In genomic region chr11:10294289-10294953, GRCh38 we compare ENCODE assay signal across 8 cellular contexts. TPM values are rescaled to one million over a fixed set of nuclear protein-coding genes. Genes with fewer than 3 reads are reported as not detected.
DNase-seq lines count a peak whose midpoint lies in the region; ATAC-seq, FAIRE-seq and TF ChIP-seq lines count a peak whose summit lies in the region.

No MANE protein-coding gene starts in this region.

- no peak for TF ChIP-seq CTCF in A549 (IDR thresholded peaks at IDR 0.05)
- no peak for TF ChIP-seq CTCF in GM12875 (IDR thresholded peaks at IDR 0.05; ENCODE audit: borderline replicate concordance, insufficient read depth, low read depth, low read length)
- TF ChIP-seq CTCF in esophagus squamous epithelium (IDR thresholded peaks at IDR 0.05) = no peak

- 3% methylated on average over 34 of the region's 46 CpGs for whole genome bisulfite sequencing in A549 (ENCODE audit: missing lambda C conversion rate)
- WGBS in esophagus squamous epithelium, 2 donors = 0% methylated on average over 5 to 12 of the region's 46 CpGs

- peak; percentile 41 to 62 for DNase-seq in A549 (ENCODE audit: low read depth in 1 of 2, low spot score in 1 of 2)
- peak; percentile 63 for DNase-seq in SW480 (ENCODE audit: low spot score)
- no peak for DNase-seq in esophagus squamous epithelium (lab: John Stamatoyannopoulos, UW)
- no peak for DNase-seq in activated CD4-positive, CD25-positive, alpha-beta regulatory T cell treated with anti-CD3 and anti-CD28 coated beads, Interleukin-2, amount 50 U/mL, for 72 hours
- no peak for DNase-seq in NCI-H1694 treated with DMSO at 0.1 percent for 48 hours (lab: John Stamatoyannopoulos, UW)

- POLR2A ChIA-PET in A549 (lab: Yijun Ruan, JAX) = no interaction called here

- no peak for FAIRE-seq in A549 (lab: Jason Lieb, UNC)

- intact Hi-C loops in esophagus squamous epithelium (cut with DNase I) = no loop called here

- ATAC-seq in A549 = peak; percentile 35 to 60
- no peak for ATAC-seq in GM18873 (IDR thresholded peaks at IDR 0.05; ENCODE audit: low FRiP score, unreplicated experiment)

- CTCF ChIA-PET in A549 (lab: Yijun Ruan, JAX) = interaction anchor here (1.3 to 5.8 kb wide), 3 partner anchors 10 to 536 kb away, joined by 4 to 33 read pairs (median 11); partner anchors contain the start of gene ADM

- H3K36me3 ChIP-seq in esophagus squamous epithelium (no peaks in the 10 kb centered on the region), muscle layer of duodenum (ENCODE audit: control insufficient read depth in 1 of 2, insufficient read depth in 2 of 2, low read length in 2 of 2) (peaks cover 0 to 7% of the 10 kb centered on the region in 2 donors)

- H3K4me1 ChIP-seq in A549 (peaks cover 27% of the 10 kb centered on the region), esophagus squamous epithelium (peaks cover 11 to 54% (median 21%) of the 10 kb centered on the region in 3 donors), muscle layer of duodenum (ENCODE audit: control insufficient read depth in 1 of 2, insufficient read depth in 2 of 2, low read length in 2 of 2) (peaks cover 12 to 21% of the 10 kb centered on the region in 2 donors)

- H3K4me3 ChIP-seq in A549 (peak overlapping the region; percentile 75), GM12875 (ENCODE audit: low read depth, low read length) (peak overlapping the region; percentile 61), esophagus squamous epithelium (peak overlapping the region; percentile 78 to 100 (median 84)), muscle layer of duodenum (ENCODE audit: low read depth in 1 of 2, low read length in 2 of 2) (peak overlapping the region; percentile 78 to 81)

- no peak for TF ChIP-seq EP300 in A549 (IDR thresholded peaks at IDR 0.05)

- no peaks in the 10 kb centered on the region for H3K27me3 ChIP-seq in esophagus squamous epithelium
- no peaks in the 10 kb centered on the region for H3K27me3 ChIP-seq in muscle layer of duodenum (ENCODE audit: low read depth, low read length)

- H3K4me2 ChIP-seq in A549 = peak overlapping the region; percentile 82

- no peak; the same call in none of the 2 replicates for TF ChIP-seq POLR2A in A549 (IDR thresholded peaks at IDR 0.05; ENCODE audit: low read length)
- peak in 1 of 4 donors; percentile 5 for TF ChIP-seq POLR2A in esophagus squamous epithelium (IDR thresholded peaks at IDR 0.05)

- H3K9me3 ChIP-seq in A549 (no peaks in the 10 kb centered on the region), esophagus squamous epithelium (no peaks in the 10 kb centered on the region), muscle layer of duodenum (ENCODE audit: control insufficient read depth in 1 of 2, low read length in 2 of 2) (no peaks in the 10 kb centered on the region)

- peak overlapping the region; percentile 95 to 96 for H3K27ac ChIP-seq in A549
- H3K27ac ChIP-seq in esophagus squamous epithelium = peak overlapping the region; percentile 95 to 99 (median 96)
- H3K27ac ChIP-seq in muscle layer of duodenum (ENCODE audit: low read length) = peak overlapping the region; percentile 91

- TF ChIP-seq RAD21 in A549 (conservative IDR thresholded peaks at IDR 0.05 in 1 of 2, IDR thresholded peaks at IDR 0.05 in 1 of 2) = peak; percentile 1 to 8; a peak in 1 of 5 replicates

TF ChIP-seq in A549, 52 proteins besides CTCF, POLR2A, EP300 and RAD21 (continues in another document):
- no peak for TF ChIP-seq SMC3 (IDR thresholded peaks at IDR 0.05)
- peak; percentile 37 for TF ChIP-seq MAFK (IDR thresholded peaks at IDR 0.05; ENCODE audit: partially characterized antibody)
- TF ChIP-seq HEYL (CRISPR knock-in tag; IDR thresholded peaks at IDR 0.05) = no peak
- TF ChIP-seq RCOR1 (IDR thresholded peaks at IDR 0.05; ENCODE audit: low read depth, low read length) = no peak
- TF ChIP-seq CHD2 (IDR thresholded peaks at IDR 0.05; ENCODE audit: low read length, partially characterized antibody) = no peak
- no peak for TF ChIP-seq REST (IDR thresholded peaks at IDR 0.05)
- TF ChIP-seq RFX5 (IDR thresholded peaks at IDR 0.05) = no peak
- TF ChIP-seq ZSCAN20 (CRISPR knock-in tag; IDR thresholded peaks at IDR 0.05) = no peak
- no peak for TF ChIP-seq ZFP36 (IDR thresholded peaks at IDR 0.05; ENCODE audit: borderline replicate concordance, partially characterized antibody)
- no peak for TF ChIP-seq EHMT2 (IDR thresholded peaks at IDR 0.05; ENCODE audit: low read depth)
- TF ChIP-seq TP53 (CRISPR knock-in tag; IDR thresholded peaks at IDR 0.05) = no peak
- no peak for TF ChIP-seq HES2 (IDR thresholded peaks at IDR 0.05)
- peak; percentile 65; the same call in 1 of the 2 replicates for TF ChIP-seq E2F6 (IDR thresholded peaks at IDR 0.05; ENCODE audit: borderline replicate concordance, low read depth)
- peak; percentile 32; the same call in 1 of the 2 replicates for TF ChIP-seq ATOH8 (CRISPR knock-in tag; IDR thresholded peaks at IDR 0.05; ENCODE audit: low read depth)
- TF ChIP-seq ZC3H11A (IDR thresholded peaks at IDR 0.05) = no peak
- TF ChIP-seq TFCP2L1 (CRISPR knock-in tag; IDR thresholded peaks at IDR 0.05) = no peak
- TF ChIP-seq HOXB5 (CRISPR knock-in tag; IDR thresholded peaks at IDR 0.05) = 0 out of 2 replicates have a peak, but pooled peaks have one; percentile 27
- no peak for TF ChIP-seq RARB (CRISPR knock-in tag; IDR thresholded peaks at IDR 0.05)
- TF ChIP-seq NR3C1 (IDR thresholded peaks at IDR 0.05) = no peak
- 0 out of 2 replicates have a peak, but pooled peaks have one; percentile 39 for TF ChIP-seq FOSB (CRISPR knock-in tag; IDR thresholded peaks at IDR 0.05)
- TF ChIP-seq MYC (IDR thresholded peaks at IDR 0.05; ENCODE audit: borderline replicate concordance, low read length) = no peak
- no peak for TF ChIP-seq FOXS1 (CRISPR knock-in tag; IDR thresholded peaks at IDR 0.05)
- TF ChIP-seq JUN (IDR thresholded peaks at IDR 0.05) = peak; percentile 46 to 54
- TF ChIP-seq KDM5A (IDR thresholded peaks at IDR 0.05) = no peak
- no peak for TF ChIP-seq KDM1A (IDR thresholded peaks at IDR 0.05; ENCODE audit: low read depth)
- no peak for TF ChIP-seq MAZ (IDR thresholded peaks at IDR 0.05; ENCODE audit: borderline replicate concordance, low read depth, low read length)
- TF ChIP-seq HOXA7 (CRISPR knock-in tag; IDR thresholded peaks at IDR 0.05) = no peak
- no peak for TF ChIP-seq HOXB13 (CRISPR knock-in tag; IDR thresholded peaks at IDR 0.05; ENCODE audit: low read depth)

RNA-seq across cellular contexts. Expression of gene SBF2, which starts 0.4 kb away (rescaled TPM):
- polyA plus RNA-seq in A549 (2011; rRNA removed) = 49.6 and 59.0 TPM in 2 replicates
- polyA plus RNA-seq in A549 (2012; cell fraction: cytosol; rRNA removed) = 12.9 and 14.6 TPM in 2 replicates
- polyA plus RNA-seq in A549 (2012; cell fraction: nucleus; rRNA removed) = 15.8 and 20.3 TPM in 2 replicates
- polyA plus RNA-seq in A549 (2017; fragmentation: RNase III; extraction: RNeasy Plus Mini Kit Qiagen cat#74134 plus additional on column Dnase treatment) = 11.1 to 12.5 TPM (median 11.9 TPM) in 3 replicates
- polyA minus RNA-seq in A549 (2011; rRNA and poly(A)+ RNA removed) = 62.9 and 71.0 TPM in 2 replicates
- total RNA-seq in esophagus squamous epithelium = 10 to 100 TPM; 20.6 to 48.6 (median 26.0) TPM

RNA-seq across cellular contexts. Expression of gene ADM, which starts 10.5 kb away (rescaled TPM):
- polyA plus RNA-seq in A549 (2011; rRNA removed) (69.4 and 72.1 TPM in 2 replicates), A549 (2017; fragmentation: RNase III; extraction: RNeasy Plus Mini Kit Qiagen cat#74134 plus additional on column Dnase treatment) (65.8 to 91.3 TPM (median 66.3 TPM) in 3 replicates)
- 212 and 216 TPM in 2 replicates for polyA plus RNA-seq in A549 (2012; cell fraction: cytosol; rRNA removed)
- 370 and 459 TPM in 2 replicates for polyA plus RNA-seq in A549 (2012; cell fraction: nucleus; rRNA removed)
- 75.4 and 88.9 TPM in 2 replicates for polyA minus RNA-seq in A549 (2011; rRNA and poly(A)+ RNA removed)
- 10 to 100 TPM; 14.3 to 69.6 (median 57.7) TPM for total RNA-seq in esophagus squamous epithelium

Comparison
In these comparisons a context has a peak if more than half of its experiments do, and no peak if none do; other contexts are left out.
1. DNase-seq: peak in A549 (2 of 2) and SW480 (single experiment); none in esophagus squamous epithelium (single experiment), activated CD4-positive, CD25-positive, alpha-beta regulatory T cell treated with anti-CD3 and anti-CD28 coated beads, Interleukin-2, amount 50 U/mL, for 72 hours (single experiment) and NCI-H1694 treated with DMSO at 0.1 percent for 48 hours (single experiment).
2. Peak in every context shown above with its lines, with median percentiles within 50 percentile points of each other: H3K27ac ChIP-seq and H3K4me3 ChIP-seq.